In the genomic region with DNA sequence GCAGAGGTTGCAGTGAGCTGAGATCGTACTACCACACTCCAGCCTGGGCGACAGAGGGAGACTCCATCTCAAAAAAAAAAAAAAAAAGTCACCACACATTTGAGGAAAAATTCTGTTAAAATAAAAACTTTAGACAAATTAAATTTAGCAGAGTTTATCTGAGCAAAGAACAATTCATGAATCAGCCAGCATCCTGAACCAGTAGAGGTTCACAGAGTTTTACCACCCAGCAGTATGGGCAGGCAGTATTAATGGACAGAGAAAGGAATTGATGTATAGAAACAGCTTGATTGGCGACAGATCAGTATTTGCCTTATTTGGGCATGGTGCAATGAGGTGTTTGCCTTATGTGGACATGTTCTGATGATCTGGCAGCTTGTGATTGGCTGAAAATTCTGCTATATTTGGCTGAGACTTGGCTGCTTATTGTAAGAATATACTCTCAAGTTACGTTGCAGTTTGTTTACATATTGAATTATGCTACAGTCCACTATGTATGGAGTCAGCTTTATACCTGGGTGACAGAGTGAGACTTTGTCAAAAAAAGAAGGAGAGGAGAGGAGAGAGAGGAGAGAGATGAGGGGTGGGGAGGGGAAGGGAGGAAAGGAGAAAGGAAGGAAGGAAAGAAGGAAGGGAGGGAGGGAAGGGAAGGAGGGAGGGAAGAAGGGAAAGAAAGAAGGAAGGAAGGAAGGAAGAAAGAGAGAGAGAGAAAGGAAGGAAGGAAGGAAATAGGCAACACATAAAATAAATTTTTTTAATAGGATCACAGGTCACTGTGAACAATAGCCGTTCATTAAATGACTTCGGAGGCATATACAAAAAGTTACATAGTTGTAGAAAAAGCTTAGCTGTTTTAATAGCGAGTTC, we compare ENCODE assay signal across 20 cellular contexts. TPM values are rescaled to one million over a fixed set of nuclear protein-coding genes. Genes with fewer than 3 reads are reported as not detected.
A peak's percentile ranks its signal among the peaks of the same experiment; 100 is the strongest.
DNase-seq lines count a peak whose midpoint lies in the region; ATAC-seq and TF ChIP-seq lines count a peak whose summit lies in the region.
"Had no signal": no experiment of that assay in that cellular context is flagged by ENCODE, and none has a peak within 500 bp of the region (broad histone marks: within the 10 kb centered on the region; RNA-seq: fewer than 3 reads in every experiment).

No MANE protein-coding gene starts in this region.

- no peaks in the 10 kb centered on the region for H3K4me1 Mint-ChIP-seq in activated CD4-positive, alpha-beta memory T cell treated with anti-CD3 and anti-CD28 coated beads, Interleukin-2, amount 10 ng/mL, durations not matched to agents 7 days and 5 days
- H3K4me1 Mint-ChIP-seq: activated CD4-positive, alpha-beta T cell treated with anti-CD3 and anti-CD28 coated beads for 36 hours; activated naive CD4-positive, alpha-beta T cell treated with anti-CD3 and anti-CD28 coated beads, Interleukin-2, amount 50 U/mL, for 24 hours; nephron had no signal

- in situ Hi-C loops in astrocyte of the spinal cord (cut with HindIII; ENCODE audit: low sequenced_read_pairs): no loop called here

- no peak overlapping the region for H2AFZ ChIP-seq in SK-N-SH (ENCODE audit: low read depth)
- H2AFZ ChIP-seq: parathyroid adenoma had no signal

- H3K27me3 Mint-ChIP-seq in activated CD4-positive, alpha-beta memory T cell treated with anti-CD3 and anti-CD28 coated beads, Interleukin-2, amount 10 ng/mL, durations not matched to agents 7 days and 5 days: peaks cover 35% of the 10 kb centered on the region
- H3K27me3 Mint-ChIP-seq: activated naive CD4-positive, alpha-beta T cell treated with anti-CD3 and anti-CD28 coated beads, Interleukin-2, amount 50 U/mL, for 24 hours had no signal

- no peak overlapping the region for H3K27ac Mint-ChIP-seq in activated CD4-positive, alpha-beta memory T cell treated with anti-CD3 and anti-CD28 coated beads, Interleukin-2, amount 10 ng/mL, durations not matched to agents 7 days and 5 days
- H3K27ac Mint-ChIP-seq: activated CD4-positive, alpha-beta T cell treated with anti-CD3 and anti-CD28 coated beads for 36 hours; activated naive CD4-positive, alpha-beta T cell treated with anti-CD3 and anti-CD28 coated beads, Interleukin-2, amount 50 U/mL, for 24 hours; nephron had no signal

- 88% methylated on average over 7 of the region's 7 CpGs for WGBS in SK-N-SH (ENCODE audit: low lambda C conversion rate)

- H3K36me3 Mint-ChIP-seq in activated CD4-positive, alpha-beta memory T cell treated with anti-CD3 and anti-CD28 coated beads, Interleukin-2, amount 10 ng/mL, durations not matched to agents 7 days and 5 days (ENCODE audit: low read depth): no peaks in the 10 kb centered on the region
- H3K36me3 Mint-ChIP-seq: activated naive CD4-positive, alpha-beta T cell treated with anti-CD3 and anti-CD28 coated beads, Interleukin-2, amount 50 U/mL, for 24 hours had no signal

- H3K4me3 ChIP-seq in SK-N-SH (ENCODE audit: low read depth in 2 of 2, low read length in 1 of 2): no peak overlapping the region
- H3K4me3 ChIP-seq in astrocyte of the spinal cord (ENCODE audit: low read depth, low read length): no peak overlapping the region
- H3K4me3 ChIP-seq: heart left ventricle, Peyer's patch, sigmoid colon, upper lobe of right lung had no signal

- peak; percentile 50 for ATAC-seq in SK-N-SH treated with all-trans-retinoic acid at 6 μM for 48 hours
- ATAC-seq: activated CD4-positive, alpha-beta T cell treated with anti-CD3 and anti-CD28 coated beads for 36 hours; heart left ventricle; upper lobe of right lung had no signal

- no peak for TF ChIP-seq EP300 in SK-N-SH (IDR thresholded peaks at IDR 0.05; ENCODE audit: borderline replicate concordance in 1 of 2, low read depth in 1 of 2, low read length in 1 of 2)

- DNase-seq in SK-N-SH (no peak), NAMALWA (ENCODE audit: low spot score) (peak; percentile 61), astrocyte of the spinal cord (ENCODE audit: low read depth, low spot score) (peak; percentile 32), middle frontal gyrus (ENCODE audit: extremely low spot score, low spot score) (no peak), AG08395 (ENCODE audit: low spot score) (no peak), NCI-H1930 (lab: John Stamatoyannopoulos, UW) (no peak)
- no peak for DNase-seq in activated CD4-positive, alpha-beta memory T cell treated with anti-CD3 and anti-CD28 coated beads, Interleukin-2, amount 10 ng/mL, durations not matched to agents 7 days and 5 days
- DNase-seq: ACHN; activated CD4-positive, alpha-beta T cell treated with anti-CD3 and anti-CD28 coated beads for 36 hours; H7; heart left ventricle; midbrain; NCI-H2227 treated with DMSO at 0.1 percent for 48 hours; Peyer's patch; sigmoid colon; upper lobe of right lung had no signal

- TF ChIP-seq RAD21 in SK-N-SH (IDR thresholded peaks at IDR 0.05; ENCODE audit: low read length): no peak

- H3K79me2 ChIP-seq in SK-N-SH (ENCODE audit: insufficient read depth): peaks cover 40% of the 10 kb centered on the region

- H3K4me1 ChIP-seq in SK-N-SH (ENCODE audit: control insufficient read depth in 1 of 2, insufficient read depth in 2 of 2, low read depth in 1 of 2, low read length in 1 of 2): no peaks in the 10 kb centered on the region
- H3K4me1 ChIP-seq: heart left ventricle, parathyroid adenoma, Peyer's patch, sigmoid colon, upper lobe of right lung had no signal

- no peaks in the 10 kb centered on the region for H3K9me3 ChIP-seq in SK-N-SH
- H3K9me3 ChIP-seq: sigmoid colon, upper lobe of right lung had no signal

- H3K4me3 Mint-ChIP-seq in activated CD4-positive, alpha-beta memory T cell treated with anti-CD3 and anti-CD28 coated beads, Interleukin-2, amount 10 ng/mL, durations not matched to agents 7 days and 5 days: no peak overlapping the region
- H3K4me3 Mint-ChIP-seq: activated CD4-positive, alpha-beta T cell treated with anti-CD3 and anti-CD28 coated beads for 36 hours; activated naive CD4-positive, alpha-beta T cell treated with anti-CD3 and anti-CD28 coated beads, Interleukin-2, amount 50 U/mL, for 24 hours; nephron had no signal

- H3K9me3 Mint-ChIP-seq in activated CD4-positive, alpha-beta memory T cell treated with anti-CD3 and anti-CD28 coated beads, Interleukin-2, amount 10 ng/mL, durations not matched to agents 7 days and 5 days: peaks cover 4% of the 10 kb centered on the region
- H3K9me3 Mint-ChIP-seq: activated naive CD4-positive, alpha-beta T cell treated with anti-CD3 and anti-CD28 coated beads, Interleukin-2, amount 50 U/mL, for 24 hours had no signal

- H3K9me2 ChIP-seq in SK-N-SH: no peaks in the 10 kb centered on the region

- H3K36me3 ChIP-seq in SK-N-SH (replicated peaks in 1 of 2; ENCODE audit: control insufficient read depth in 1 of 2, insufficient read depth in 2 of 2, low read length in 1 of 2): peaks cover 0 to 7% of the 10 kb centered on the region in 2 experiments
- H3K36me3 ChIP-seq: heart left ventricle, Peyer's patch, sigmoid colon, upper lobe of right lung had no signal

- H3K4me2 ChIP-seq in SK-N-SH: no peak overlapping the region

- H4K20me1 ChIP-seq in SK-N-SH (ENCODE audit: insufficient read depth): no peaks in the 10 kb centered on the region

- no peak overlapping the region for H3K27ac ChIP-seq in SK-N-SH (ENCODE audit: low read depth in 2 of 2, low read length in 1 of 2)
- H3K27ac ChIP-seq: heart left ventricle, parathyroid adenoma, Peyer's patch, sigmoid colon, upper lobe of right lung had no signal

- H3F3A ChIP-seq in SK-N-SH (replicated peaks; ENCODE audit: insufficient read depth): peaks cover 12% of the 10 kb centered on the region

- H3K9ac ChIP-seq in SK-N-SH: no peak overlapping the region
- H3K9ac ChIP-seq: parathyroid adenoma had no signal

- no peaks in the 10 kb centered on the region for H3K27me3 ChIP-seq in SK-N-SH (ENCODE audit: insufficient read depth)
- H3K27me3 ChIP-seq: Peyer's patch, sigmoid colon, upper lobe of right lung had no signal

- POLR2A ChIA-PET in SK-N-SH (lab: Yijun Ruan, JAX): no interaction called here
- POLR2A ChIA-PET in activated CD4-positive, alpha-beta memory T cell treated with anti-CD3 and anti-CD28 coated beads, Interleukin-2, amount 10 ng/mL, durations not matched to agents 7 days and 5 days (lab: Charles Lee): no interaction called here

- TF ChIP-seq CTCF in SK-N-SH (IDR thresholded peaks at IDR 0.05) (no peak), astrocyte of the spinal cord (IDR thresholded peaks at IDR 0.05; ENCODE audit: low read depth, low read length) (no peak)

- CTCF ChIA-PET in SK-N-SH (lab: Yijun Ruan, JAX): interaction anchor here (1.4 to 9.3 kb wide), 7 partner anchors 10 to 32 kb away, joined by 3 to 101 read pairs (median 4); no protein-coding TSS in a partner anchor
- CTCF ChIA-PET in activated CD4-positive, alpha-beta memory T cell treated with anti-CD3 and anti-CD28 coated beads, Interleukin-2, amount 10 ng/mL, durations not matched to agents 7 days and 5 days (lab: Charles Lee): interaction anchor here (1.9 kb wide), 1 partner anchor 19 kb away, joined by 5 read pairs; no protein-coding TSS in a partner anchor

TF ChIP-seq in SK-N-SH treated with all-trans-retinoic acid at 6 μM for 48 hours, 23 proteins besides CTCF, POLR2A, EP300 and RAD21 (continues in another document):
- no peak for TF ChIP-seq BACH2 (CRISPR knock-in tag; IDR thresholded peaks at IDR 0.05; ENCODE audit: borderline replicate concordance)

TF ChIP-seq in SK-N-SH, 30 proteins besides CTCF, POLR2A, EP300 and RAD21 (continues in another document):
- TF ChIP-seq GATA2 (CRISPR knock-in tag; IDR thresholded peaks at IDR 0.05) (no peak), YY1 (IDR thresholded peaks at IDR 0.05; ENCODE audit: low read depth) (no peak), FOSL2 (IDR thresholded peaks at IDR 0.05; ENCODE audit: borderline replicate concordance, low read depth) (no peak), MEF2A (IDR thresholded peaks at IDR 0.05; ENCODE audit: borderline replicate concordance, low read depth) (no peak)
- TF ChIP-seq, protein P1, sequence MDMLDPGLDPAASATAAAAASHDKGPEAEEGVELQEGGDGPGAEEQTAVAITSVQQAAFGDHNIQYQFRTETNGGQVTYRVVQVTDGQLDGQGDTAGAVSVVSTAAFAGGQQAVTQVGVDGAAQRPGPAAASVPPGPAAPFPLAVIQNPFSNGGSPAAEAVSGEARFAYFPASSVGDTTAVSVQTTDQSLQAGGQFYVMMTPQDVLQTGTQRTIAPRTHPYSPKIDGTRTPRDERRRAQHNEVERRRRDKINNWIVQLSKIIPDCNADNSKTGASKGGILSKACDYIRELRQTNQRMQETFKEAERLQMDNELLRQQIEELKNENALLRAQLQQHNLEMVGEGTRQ (IDR thresholded peaks at IDR 0.05; ENCODE audit: borderline replicate concordance, low read depth, low read length): no peak

RNA-seq across cellular contexts. Expression of gene ABCC3, which starts 14.6 kb away (rescaled TPM):
- polyA plus RNA-seq in SK-N-SH (2012; rRNA removed): 185 and 209 TPM in 2 replicates
- 29.0 and 41.5 TPM in 2 replicates for polyA plus RNA-seq in SK-N-SH (2012; cell fraction: cytosol; rRNA removed)
- 1,427 and 1,497 TPM in 2 replicates for polyA plus RNA-seq in SK-N-SH (2012; cell fraction: nucleus; rRNA removed)
- total RNA-seq in activated CD4-positive, alpha-beta memory T cell treated with anti-CD3 and anti-CD28 coated beads, Interleukin-2, amount 10 ng/mL, durations not matched to agents 7 days and 5 days: under 1 TPM in 1 of 2 experiments, not detected in 1; 0.25 TPM
- total RNA-seq: activated CD4-positive, alpha-beta T cell treated with anti-CD3 and anti-CD28 coated beads for 36 hours had no signal

RNA-seq across cellular contexts. Expression of gene ANKRD40, which starts 58.4 kb away (rescaled TPM):
- polyA plus RNA-seq in SK-N-SH (2012; rRNA removed): 33.6 and 46.3 TPM in 2 replicates
- 43.8 and 47.2 TPM in 2 replicates for polyA plus RNA-seq in SK-N-SH (2012; cell fraction: cytosol; rRNA removed)
- 20.8 and 38.1 TPM in 2 replicates for polyA plus RNA-seq in SK-N-SH (2012; cell fraction: nucleus; rRNA removed)
- total RNA-seq in activated CD4-positive, alpha-beta memory T cell treated with anti-CD3 and anti-CD28 coated beads, Interleukin-2, amount 10 ng/mL, durations not matched to agents 7 days and 5 days: 10 to 100 TPM; 29.8 to 31.1 TPM

Comparison
In these comparisons a context has a peak if more than half of its experiments do, and no peak if none do; other contexts are left out.
1. DNase-seq: peak in NAMALWA (single experiment) and astrocyte of the spinal cord (single experiment); none in SK-N-SH (single experiment), middle frontal gyrus (single experiment), AG08395 (single experiment), activated CD4-positive, alpha-beta memory T cell treated with anti-CD3 and anti-CD28 coated beads, Interleukin-2, amount 10 ng/mL, durations not matched to agents 7 days and 5 days (single experiment) and NCI-H1930 (0 of 2).